ENCODE assay signal across 8 cellular contexts in genomic region chr17:10226930-10227695, GRCh38. TPM values are rescaled to one million over a fixed set of nuclear protein-coding genes. Genes with fewer than 3 reads are reported as not detected.
A peak's percentile ranks its signal among the peaks of the same experiment; 100 is the strongest.
DNase-seq lines count a peak whose midpoint lies in the region; ATAC-seq and TF ChIP-seq lines count a peak whose summit lies in the region.

No MANE protein-coding gene starts in this region.

- TF ChIP-seq POLR2A in spleen (IDR thresholded peaks at IDR 0.05): no peak

- H3K4me3 ChIP-seq in Panc1 (ENCODE audit: low read depth in 2 of 2, low read length in 2 of 2) (no peak overlapping the region), spleen (no peak overlapping the region)

- ATAC-seq in Panc1 (no peak; the same call in 1 of the 2 replicates), left ventricle myocardium superior (peak; percentile 88), GM21423 (IDR thresholded peaks at IDR 0.05; ENCODE audit: unreplicated experiment) (no peak)

- POLR2A ChIA-PET in Panc1 (lab: Charles Lee): no interaction called here

- no TSS peak for BruUV-seq in Panc1 (replicated peaks; lab: Mats Ljungman, UMichigan)

- CTCF ChIA-PET in Panc1 (lab: Charles Lee): no interaction called here

- no peaks in the 10 kb centered on the region for H3K9me3 ChIP-seq in Panc1 (ENCODE audit: control insufficient read depth, insufficient read depth, low read depth, low read length)
- H3K9me3 ChIP-seq in spleen: peaks cover 0 to 15% (median 1%) of the 10 kb centered on the region in 8 donors

- H3K36me3 ChIP-seq in Panc1 (ENCODE audit: control insufficient read depth, insufficient read depth, low read length) (no peaks in the 10 kb centered on the region), spleen (no peaks in the 10 kb centered on the region)

- H3K27ac ChIP-seq in Panc1 (ENCODE audit: low read length) (no peak overlapping the region), spleen (no peak overlapping the region)

- intact Hi-C loops in Panc1 (cut with micrococcal nuclease; ENCODE audit: unreplicated experiment): no loop called here
- intact Hi-C loops in left ventricle myocardium superior (cut with micrococcal nuclease): loop anchor here (5.0 kb wide), 1 partner anchor 265 kb away; no protein-coding TSS in a partner anchor
- intact Hi-C loops in spleen (cut with DNase I; ENCODE audit: low total_unique reads): loop anchor here (10.0 kb wide), 1 partner anchor 262 kb away; no protein-coding TSS in a partner anchor

- peak; percentile 42 for DNase-seq in activated CD4-positive, CD25-positive, alpha-beta regulatory T cell treated with anti-CD3 and anti-CD28 coated beads, Interleukin-2, amount 50 U/mL, for 72 hours
- no peak for DNase-seq in activated CD4-positive, CD25-positive, alpha-beta regulatory T cell (lab: John Stamatoyannopoulos, UW)
- DNase-seq in Panc1 (ENCODE audit: low read depth, low spot score): peak; percentile 25
- DNase-seq in activated naive CD4-positive, alpha-beta T cell treated with anti-CD3 and anti-CD28 coated beads, Interleukin-2, amount 50 U/mL, for 16 hours: peak; percentile 16
- DNase-seq in left ventricle myocardium superior: peak; percentile 80
- peak; percentile 87 for DNase-seq in spleen
- no peak for DNase-seq in NCI-H510A treated with DMSO at 0.1 percent for 48 hours (lab: John Stamatoyannopoulos, UW)

- H3K4me1 ChIP-seq in Panc1 (ENCODE audit: control insufficient read depth, insufficient read depth, low read length) (no peaks in the 10 kb centered on the region), spleen (peaks cover 0 to 9% (median 2%) of the 10 kb centered on the region in 6 donors)

- in situ Hi-C loops in Panc1 (cut with HindIII; ENCODE audit: low pct_unique_long_range_greater_than_20kb, low sequenced_read_pairs): no loop called here

- H3K27me3 ChIP-seq in Panc1 (ENCODE audit: control insufficient read depth, insufficient read depth, low read length) (no peaks in the 10 kb centered on the region), spleen (replicated peaks in 1 of 7) (no peaks in the 10 kb centered on the region)

- WGBS in spleen, 5 donors: 56 to 75% (median 57%) methylated on average over 10 to 15 of the region's 15 CpGs

- peak; percentile 89 for TF ChIP-seq CTCF in Panc1 (IDR thresholded peaks at IDR 0.05)
- TF ChIP-seq CTCF in spleen (IDR thresholded peaks at IDR 0.05 in 8 of 11, conservative IDR thresholded peaks at IDR 0.05 in 3 of 11): peak; percentile 47 to 91 (median 78)

RNA-seq across cellular contexts. Expression of gene GAS7, which starts 28.7 kb away (rescaled TPM):
- total RNA-seq in Panc1 (2021; ENCODE audit: unreplicated experiment) (0.05 TPM), left ventricle myocardium superior (51.2 TPM), spleen (100 to 1,000 TPM in 3 of 7 donors, 10 to 100 TPM in 4; 47.4 to 127 (median 83.0) TPM)
- not detected for polyA plus RNA-seq in Panc1 (2012; ENCODE audit: insufficient read length)
- polyA plus RNA-seq in spleen: 10 to 100 TPM in 1 of 3 donors, 1 to 10 TPM in 2; 4.1 to 16.8 (median 4.4) TPM

Comparison
In these comparisons a context has a peak if more than half of its experiments do, and no peak if none do; other contexts are left out.
1. DNase-seq: peak in activated CD4-positive, CD25-positive, alpha-beta regulatory T cell treated with anti-CD3 and anti-CD28 coated beads, Interleukin-2, amount 50 U/mL, for 72 hours (single experiment), Panc1 (single experiment), activated naive CD4-positive, alpha-beta T cell treated with anti-CD3 and anti-CD28 coated beads, Interleukin-2, amount 50 U/mL, for 16 hours (single experiment), left ventricle myocardium superior (single experiment) and spleen (single experiment); none in activated CD4-positive, CD25-positive, alpha-beta regulatory T cell (0 of 4) and NCI-H510A treated with DMSO at 0.1 percent for 48 hours (single experiment).
2. RNA of gene GAS7, which starts 28.7 kb away (total RNA-seq): 47.4 to 127 TPM in spleen and 51.2 TPM in left ventricle myocardium superior (single experiment); 0.05 TPM in Panc1 (single experiment); every median in the first group is over 10 times any median in the second.